Comparison of ENCODE assay signal across 1 cellular context in genomic region chr15:75844629-75845390, GRCh38.
TF ChIP-seq lines count a peak whose summit lies in the region.

No MANE protein-coding gene starts in this region.

TF ChIP-seq in GM23338, 12 proteins besides CTCF, POLR2A, EP300 and RAD21 (continued from another document):
- TF ChIP-seq, protein P1, sequence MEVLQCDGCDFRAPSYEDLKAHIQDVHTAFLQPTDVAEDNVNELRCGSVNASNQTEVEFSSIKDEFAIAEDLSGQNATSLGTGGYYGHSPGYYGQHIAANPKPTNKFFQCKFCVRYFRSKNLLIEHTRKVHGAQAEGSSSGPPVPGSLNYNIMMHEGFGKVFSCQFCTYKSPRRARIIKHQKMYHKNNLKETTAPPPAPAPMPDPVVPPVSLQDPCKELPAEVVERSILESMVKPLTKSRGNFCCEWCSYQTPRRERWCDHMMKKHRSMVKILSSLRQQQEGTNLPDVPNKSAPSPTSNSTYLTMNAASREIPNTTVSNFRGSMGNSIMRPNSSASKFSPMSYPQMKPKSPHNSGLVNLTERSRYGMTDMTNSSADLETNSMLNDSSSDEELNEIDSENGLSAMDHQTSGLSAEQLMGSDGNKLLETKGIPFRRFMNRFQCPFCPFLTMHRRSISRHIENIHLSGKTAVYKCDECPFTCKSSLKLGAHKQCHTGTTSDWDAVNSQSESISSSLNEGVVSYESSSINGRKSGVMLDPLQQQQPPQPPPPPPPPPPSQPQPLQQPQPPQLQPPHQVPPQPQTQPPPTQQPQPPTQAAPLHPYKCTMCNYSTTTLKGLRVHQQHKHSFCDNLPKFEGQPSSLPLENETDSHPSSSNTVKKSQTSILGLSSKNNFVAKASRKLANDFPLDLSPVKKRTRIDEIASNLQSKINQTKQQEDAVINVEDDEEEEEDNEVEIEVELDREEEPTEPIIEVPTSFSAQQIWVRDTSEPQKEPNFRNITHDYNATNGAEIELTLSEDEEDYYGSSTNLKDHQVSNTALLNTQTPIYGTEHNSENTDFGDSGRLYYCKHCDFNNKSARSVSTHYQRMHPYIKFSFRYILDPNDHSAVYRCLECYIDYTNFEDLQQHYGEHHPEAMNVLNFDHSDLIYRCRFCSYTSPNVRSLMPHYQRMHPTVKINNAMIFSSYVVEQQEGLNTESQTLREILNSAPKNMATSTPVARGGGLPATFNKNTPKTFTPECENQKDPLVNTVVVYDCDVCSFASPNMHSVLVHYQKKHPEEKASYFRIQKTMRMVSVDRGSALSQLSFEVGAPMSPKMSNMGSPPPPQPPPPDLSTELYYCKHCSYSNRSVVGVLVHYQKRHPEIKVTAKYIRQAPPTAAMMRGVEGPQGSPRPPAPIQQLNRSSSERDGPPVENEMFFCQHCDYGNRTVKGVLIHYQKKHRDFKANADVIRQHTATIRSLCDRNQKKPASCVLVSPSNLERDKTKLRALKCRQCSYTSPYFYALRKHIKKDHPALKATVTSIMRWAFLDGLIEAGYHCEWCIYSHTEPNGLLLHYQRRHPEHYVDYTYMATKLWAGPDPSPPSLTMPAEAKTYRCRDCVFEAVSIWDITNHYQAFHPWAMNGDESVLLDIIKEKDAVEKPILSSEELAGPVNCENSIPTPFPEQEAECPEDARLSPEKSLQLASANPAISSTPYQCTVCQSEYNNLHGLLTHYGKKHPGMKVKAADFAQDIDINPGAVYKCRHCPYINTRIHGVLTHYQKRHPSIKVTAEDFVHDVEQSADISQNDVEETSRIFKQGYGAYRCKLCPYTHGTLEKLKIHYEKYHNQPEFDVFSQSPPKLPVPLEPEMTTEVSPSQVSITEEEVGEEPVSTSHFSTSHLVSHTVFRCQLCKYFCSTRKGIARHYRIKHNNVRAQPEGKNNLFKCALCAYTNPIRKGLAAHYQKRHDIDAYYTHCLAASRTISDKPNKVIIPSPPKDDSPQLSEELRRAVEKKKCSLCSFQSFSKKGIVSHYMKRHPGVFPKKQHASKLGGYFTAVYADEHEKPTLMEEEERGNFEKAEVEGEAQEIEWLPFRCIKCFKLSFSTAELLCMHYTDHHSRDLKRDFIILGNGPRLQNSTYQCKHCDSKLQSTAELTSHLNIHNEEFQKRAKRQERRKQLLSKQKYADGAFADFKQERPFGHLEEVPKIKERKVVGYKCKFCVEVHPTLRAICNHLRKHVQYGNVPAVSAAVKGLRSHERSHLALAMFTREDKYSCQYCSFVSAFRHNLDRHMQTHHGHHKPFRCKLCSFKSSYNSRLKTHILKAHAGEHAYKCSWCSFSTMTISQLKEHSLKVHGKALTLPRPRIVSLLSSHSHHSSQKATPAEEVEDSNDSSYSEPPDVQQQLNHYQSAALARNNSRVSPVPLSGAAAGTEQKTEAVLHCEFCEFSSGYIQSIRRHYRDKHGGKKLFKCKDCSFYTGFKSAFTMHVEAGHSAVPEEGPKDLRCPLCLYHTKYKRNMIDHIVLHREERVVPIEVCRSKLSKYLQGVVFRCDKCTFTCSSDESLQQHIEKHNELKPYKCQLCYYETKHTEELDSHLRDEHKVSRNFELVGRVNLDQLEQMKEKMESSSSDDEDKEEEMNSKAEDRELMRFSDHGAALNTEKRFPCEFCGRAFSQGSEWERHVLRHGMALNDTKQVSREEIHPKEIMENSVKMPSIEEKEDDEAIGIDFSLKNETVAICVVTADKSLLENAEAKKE (CRISPR knock-in tag; IDR thresholded peaks at IDR 0.05) = no peak
- TF ChIP-seq JUNB (IDR thresholded peaks at IDR 0.05; ENCODE audit: unreplicated experiment) (no peak), EZH2 (IDR thresholded peaks at IDR 0.05; ENCODE audit: low read depth, unreplicated experiment) (no peak)
